ENCODE assay signal across 1 cellular context in the genomic region with DNA sequence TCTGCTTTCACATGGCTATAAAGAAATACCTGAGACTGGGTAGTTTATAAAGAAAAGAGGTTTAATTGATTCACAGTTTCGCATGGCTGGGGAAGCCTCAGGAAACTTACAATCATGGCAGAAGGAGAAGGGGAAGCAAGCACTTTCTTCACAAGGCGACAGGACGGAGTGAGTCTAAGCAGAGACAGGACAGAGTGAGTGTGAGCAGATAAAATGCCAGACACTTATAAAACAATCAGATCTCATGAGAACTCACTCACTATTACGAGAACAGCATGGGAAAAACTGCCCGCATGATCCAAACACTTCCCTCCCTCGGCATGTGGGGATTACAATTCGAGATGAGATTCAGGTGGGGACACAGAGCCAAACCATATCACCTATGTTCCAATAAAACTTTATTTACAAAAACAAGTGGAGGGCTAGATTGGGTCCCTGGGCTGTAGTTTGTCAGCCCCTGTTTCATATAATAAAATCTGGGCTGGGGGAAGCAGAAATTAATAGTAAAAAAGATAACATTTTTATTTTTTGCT.
TF ChIP-seq lines count a peak whose summit lies in the region.

No MANE protein-coding gene starts in this region.

TF ChIP-seq in HepG2, 621 proteins besides CTCF, POLR2A, EP300 and RAD21:
- TF ChIP-seq, protein P1, sequence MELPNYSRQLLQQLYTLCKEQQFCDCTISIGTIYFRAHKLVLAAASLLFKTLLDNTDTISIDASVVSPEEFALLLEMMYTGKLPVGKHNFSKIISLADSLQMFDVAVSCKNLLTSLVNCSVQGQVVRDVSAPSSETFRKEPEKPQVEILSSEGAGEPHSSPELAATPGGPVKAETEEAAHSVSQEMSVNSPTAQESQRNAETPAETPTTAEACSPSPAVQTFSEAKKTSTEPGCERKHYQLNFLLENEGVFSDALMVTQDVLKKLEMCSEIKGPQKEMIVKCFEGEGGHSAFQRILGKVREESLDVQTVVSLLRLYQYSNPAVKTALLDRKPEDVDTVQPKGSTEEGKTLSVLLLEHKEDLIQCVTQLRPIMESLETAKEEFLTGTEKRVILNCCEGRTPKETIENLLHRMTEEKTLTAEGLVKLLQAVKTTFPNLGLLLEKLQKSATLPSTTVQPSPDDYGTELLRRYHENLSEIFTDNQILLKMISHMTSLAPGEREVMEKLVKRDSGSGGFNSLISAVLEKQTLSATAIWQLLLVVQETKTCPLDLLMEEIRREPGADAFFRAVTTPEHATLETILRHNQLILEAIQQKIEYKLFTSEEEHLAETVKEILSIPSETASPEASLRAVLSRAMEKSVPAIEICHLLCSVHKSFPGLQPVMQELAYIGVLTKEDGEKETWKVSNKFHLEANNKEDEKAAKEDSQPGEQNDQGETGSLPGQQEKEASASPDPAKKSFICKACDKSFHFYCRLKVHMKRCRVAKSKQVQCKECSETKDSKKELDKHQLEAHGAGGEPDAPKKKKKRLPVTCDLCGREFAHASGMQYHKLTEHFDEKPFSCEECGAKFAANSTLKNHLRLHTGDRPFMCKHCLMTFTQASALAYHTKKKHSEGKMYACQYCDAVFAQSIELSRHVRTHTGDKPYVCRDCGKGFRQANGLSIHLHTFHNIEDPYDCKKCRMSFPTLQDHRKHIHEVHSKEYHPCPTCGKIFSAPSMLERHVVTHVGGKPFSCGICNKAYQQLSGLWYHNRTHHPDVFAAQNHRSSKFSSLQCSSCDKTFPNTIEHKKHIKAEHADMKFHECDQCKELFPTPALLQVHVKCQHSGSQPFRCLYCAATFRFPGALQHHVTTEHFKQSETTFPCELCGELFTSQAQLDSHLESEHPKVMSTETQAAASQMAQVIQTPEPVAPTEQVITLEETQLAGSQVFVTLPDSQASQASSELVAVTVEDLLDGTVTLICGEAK (IDR thresholded peaks at IDR 0.05), result peak; percentile 45
- TF ChIP-seq, protein P1 (CRISPR knock-in tag; IDR thresholded peaks at IDR 0.05), result peak; percentile 99
- TF ChIP-seq ZNF256 (CRISPR knock-in tag; conservative IDR thresholded peaks at IDR 0.05), result no peak
